ENCODE assay signal across 8 cellular contexts in the genomic region with DNA sequence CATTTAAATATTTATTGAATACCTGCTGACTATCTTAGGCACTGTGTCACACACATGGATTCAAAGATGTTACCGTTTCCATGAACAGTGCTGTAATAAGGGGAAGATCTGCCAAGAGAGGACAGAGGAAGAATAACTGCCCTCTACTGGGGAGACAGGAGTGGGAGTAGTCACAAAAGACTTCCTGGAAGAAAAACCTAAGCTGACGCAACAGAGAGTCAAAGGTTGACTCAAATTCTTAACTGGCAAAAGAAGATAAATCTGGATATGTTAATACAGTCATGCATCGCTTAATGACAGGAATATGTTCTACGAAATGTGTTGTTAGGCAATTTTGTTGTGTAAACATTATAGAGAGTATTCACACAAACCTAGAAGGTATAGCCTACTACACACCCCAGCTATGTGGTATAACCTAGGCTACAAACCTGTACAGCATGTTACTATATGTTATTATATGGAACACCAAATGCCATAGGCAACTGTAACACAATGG. TPM values are rescaled to one million over a fixed set of nuclear protein-coding genes. Genes with fewer than 3 reads are reported as not detected.
A peak's percentile ranks its signal among the peaks of the same experiment; 100 is the strongest.
DNase-seq lines count a peak whose midpoint lies in the region; ATAC-seq and TF ChIP-seq lines count a peak whose summit lies in the region.

No MANE protein-coding gene starts in this region.

- no peaks in the 10 kb centered on the region for H3K27me3 Mint-ChIP-seq in activated CD8-positive, alpha-beta memory T cell treated with anti-CD3 and anti-CD28 coated beads, Interleukin-2, amount 10 ng/mL, durations not matched to agents 7 days and 5 days

- CTCF ChIA-PET in activated CD8-positive, alpha-beta memory T cell treated with anti-CD3 and anti-CD28 coated beads, Interleukin-2, amount 10 ng/mL, durations not matched to agents 7 days and 5 days (lab: Charles Lee): interaction anchor here (1.0 to 3.6 kb wide), 4 partner anchors 37 to 239 kb away, joined by 3 to 16 read pairs (median 4); no protein-coding TSS in a partner anchor

- no peak overlapping the region for H2AFZ ChIP-seq in OCI-LY3 (ENCODE audit: low read depth, low read length)

- no peak overlapping the region for H3K27ac ChIP-seq in OCI-LY3 (ENCODE audit: low read length)
- no peak overlapping the region for H3K27ac ChIP-seq in mesendoderm (ENCODE audit: low read depth, low read length)

- H3K27me3 ChIP-seq in OCI-LY3 (ENCODE audit: low read depth, low read length) (no peaks in the 10 kb centered on the region), mesendoderm (ENCODE audit: insufficient read depth, low read length, poor library complexity) (no peaks in the 10 kb centered on the region)

- H3K4me3 Mint-ChIP-seq in activated CD8-positive, alpha-beta memory T cell treated with anti-CD3 and anti-CD28 coated beads, Interleukin-2, amount 10 ng/mL, durations not matched to agents 7 days and 5 days: no peak overlapping the region

- no peak overlapping the region for H3K9ac ChIP-seq in OCI-LY3 (ENCODE audit: low read length)
- no peak overlapping the region for H3K9ac ChIP-seq in mesendoderm (ENCODE audit: low read length)

- H3K4me3 ChIP-seq in OCI-LY3 (ENCODE audit: low read length) (no peak overlapping the region), choroid plexus epithelial cell (ENCODE audit: low read depth, low read length) (no peak overlapping the region), mesendoderm (ENCODE audit: low read length) (no peak overlapping the region)

- no peaks in the 10 kb centered on the region for H3K9me3 ChIP-seq in OCI-LY3 (ENCODE audit: insufficient read depth, low read length)

- no peak for DNase-seq in activated CD8-positive, alpha-beta memory T cell treated with anti-CD3 and anti-CD28 coated beads, Interleukin-2, amount 10 ng/mL, durations not matched to agents 7 days and 5 days
- no peak for DNase-seq in activated CD8-positive, alpha-beta memory T cell treated with anti-CD3 and anti-CD28 coated beads for 24 hours
- peak; percentile 93 for DNase-seq in choroid plexus epithelial cell (ENCODE audit: low read depth)
- peak; percentile 74 for DNase-seq in mesendoderm
- DNase-seq in stimulated activated CD4-positive, alpha-beta T cell treated with anti-CD3 and anti-CD28 coated beads, Interleukin-2, amount 100 ng/mL, for 24 hours: no peak

- peaks cover 10% of the 10 kb centered on the region for H3K4me1 Mint-ChIP-seq in activated CD8-positive, alpha-beta memory T cell treated with anti-CD3 and anti-CD28 coated beads, Interleukin-2, amount 10 ng/mL, durations not matched to agents 7 days and 5 days

- H2BK5ac ChIP-seq in mesendoderm (ENCODE audit: low read length): no peak overlapping the region

- peak; percentile 70 for ATAC-seq in activated CD8-positive, alpha-beta memory T cell treated with anti-CD3 and anti-CD28 coated beads, Interleukin-2, amount 10 ng/mL, durations not matched to agents 7 days and 5 days
- ATAC-seq in GM21360 (IDR thresholded peaks at IDR 0.05; ENCODE audit: unreplicated experiment): no peak
- no peak for ATAC-seq in GM18505 (IDR thresholded peaks at IDR 0.05; ENCODE audit: unreplicated experiment)

- no CpG with 5 or more reads among the region's 4 CpGs for WGBS in mesendoderm (ENCODE audit: extremely low coverage, insufficient coverage, low lambda C conversion rate)

- no peaks in the 10 kb centered on the region; the same call in 1 of the 2 replicates for H4K20me1 ChIP-seq in OCI-LY3 (ENCODE audit: insufficient read depth, low read length)

- H2AK5ac ChIP-seq in mesendoderm (ENCODE audit: low read length): no peak overlapping the region

- H3K79me2 ChIP-seq in OCI-LY3 (ENCODE audit: low read length) (no peaks in the 10 kb centered on the region), mesendoderm (ENCODE audit: control insufficient read depth, insufficient read depth, low read length) (no peaks in the 10 kb centered on the region)

- H3K4me2 ChIP-seq in OCI-LY3 (ENCODE audit: low read length): no peak overlapping the region
- no peak overlapping the region for H3K4me2 ChIP-seq in mesendoderm (ENCODE audit: low read length)

- no peak overlapping the region for H4K8ac ChIP-seq in mesendoderm (ENCODE audit: low read depth, low read length)

- H3K36me3 ChIP-seq in OCI-LY3 (replicated peaks; ENCODE audit: low read depth, low read length): peaks cover 7% of the 10 kb centered on the region
- peaks cover 2% of the 10 kb centered on the region for H3K36me3 ChIP-seq in mesendoderm (ENCODE audit: control insufficient read depth, insufficient read depth, low read length)

- no peak overlapping the region for H3K18ac ChIP-seq in mesendoderm (ENCODE audit: low read length)

- H3K27ac Mint-ChIP-seq in activated CD8-positive, alpha-beta memory T cell treated with anti-CD3 and anti-CD28 coated beads, Interleukin-2, amount 10 ng/mL, durations not matched to agents 7 days and 5 days: peak overlapping the region; percentile 67

- H3K9me3 Mint-ChIP-seq in activated CD8-positive, alpha-beta memory T cell treated with anti-CD3 and anti-CD28 coated beads, Interleukin-2, amount 10 ng/mL, durations not matched to agents 7 days and 5 days (ENCODE audit: low read depth): no peaks in the 10 kb centered on the region

- no peaks in the 10 kb centered on the region for H3K4me1 ChIP-seq in OCI-LY3 (ENCODE audit: low read length)
- no peaks in the 10 kb centered on the region for H3K4me1 ChIP-seq in mesendoderm (ENCODE audit: control insufficient read depth, low read depth, low read length)

- H2BK120ac ChIP-seq in mesendoderm (ENCODE audit: low read depth, low read length): no peak overlapping the region

- TF ChIP-seq CTCF in OCI-LY3 (IDR thresholded peaks at IDR 0.05; ENCODE audit: low read depth, low read length): peak; percentile 56
- peak; percentile 83 for TF ChIP-seq CTCF in choroid plexus epithelial cell (conservative IDR thresholded peaks at IDR 0.05; ENCODE audit: low read depth, low read length)

- H3K4ac ChIP-seq in mesendoderm (ENCODE audit: low read depth, low read length): no peak overlapping the region

- peaks cover 5% of the 10 kb centered on the region for H3K36me3 Mint-ChIP-seq in activated CD8-positive, alpha-beta memory T cell treated with anti-CD3 and anti-CD28 coated beads, Interleukin-2, amount 10 ng/mL, durations not matched to agents 7 days and 5 days

- H3K56ac ChIP-seq in mesendoderm (ENCODE audit: low read length): no peak overlapping the region

- H3K23ac ChIP-seq in mesendoderm (ENCODE audit: low read length): no peak overlapping the region

- H3K79me1 ChIP-seq in mesendoderm (ENCODE audit: low read length): no peaks in the 10 kb centered on the region

- TF ChIP-seq POLR2A in GM18505 (IDR thresholded peaks at IDR 0.05; ENCODE audit: borderline replicate concordance, extremely low read depth, insufficient read depth, insufficient read length): no peak

- no peak overlapping the region for H2BK15ac ChIP-seq in mesendoderm (replicated peaks; ENCODE audit: low read depth)

- H4K5ac ChIP-seq in mesendoderm (ENCODE audit: low read length): no peak overlapping the region

RNA-seq across cellular contexts. Expression of a gene that starts 51.5 kb away (rescaled TPM):
- 10 to 100 TPM; 39.9 to 45.4 TPM for total RNA-seq in activated CD8-positive, alpha-beta memory T cell treated with anti-CD3 and anti-CD28 coated beads, Interleukin-2, amount 10 ng/mL, durations not matched to agents 7 days and 5 days
- polyA plus RNA-seq in mesendoderm (2013, experiment 1 of 2): 17.5 TPM
- polyA plus RNA-seq in mesendoderm (2013, experiment 2 of 2): 18.2 TPM

Comparison
In these comparisons a context has a peak if more than half of its experiments do, and no peak if none do; other contexts are left out.
1. DNase-seq: peak in choroid plexus epithelial cell (single experiment) and mesendoderm (single experiment); none in activated CD8-positive, alpha-beta memory T cell treated with anti-CD3 and anti-CD28 coated beads, Interleukin-2, amount 10 ng/mL, durations not matched to agents 7 days and 5 days (single experiment), activated CD8-positive, alpha-beta memory T cell treated with anti-CD3 and anti-CD28 coated beads for 24 hours (single experiment) and stimulated activated CD4-positive, alpha-beta T cell treated with anti-CD3 and anti-CD28 coated beads, Interleukin-2, amount 100 ng/mL, for 24 hours (0 of 2).